In the genomic region with DNA sequence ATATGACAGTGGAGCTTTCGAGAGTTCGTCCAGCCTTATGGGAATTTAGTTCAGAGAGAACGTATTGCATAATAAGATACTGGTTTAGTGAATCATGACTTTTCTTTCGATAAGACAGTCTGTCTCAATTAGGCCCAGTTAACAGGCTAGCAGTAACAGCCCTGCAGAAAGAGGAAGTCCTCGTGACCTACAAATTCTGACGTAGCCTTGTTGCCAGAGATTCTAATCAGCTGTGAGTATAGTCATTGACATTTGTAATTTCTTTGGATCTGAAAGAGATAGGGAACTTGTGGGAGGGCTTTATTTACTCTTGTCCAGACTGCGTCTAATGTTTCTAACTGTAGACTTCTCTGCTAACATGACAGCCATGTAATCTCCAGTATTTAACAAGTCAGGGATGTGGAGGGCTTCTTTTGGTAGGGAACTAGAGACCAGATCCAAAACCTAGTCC, we compare ENCODE assay signal across 9 cellular contexts.
DNase-seq lines count a peak whose midpoint lies in the region; ATAC-seq and TF ChIP-seq lines count a peak whose summit lies in the region.
"Had no signal": no experiment of that assay in that cellular context is flagged by ENCODE, and none has a peak within 500 bp of the region (broad histone marks: within the 10 kb centered on the region; RNA-seq: fewer than 3 reads in every experiment).

No MANE protein-coding gene starts in this region.

- no peaks in the 10 kb centered on the region for H3K4me1 Mint-ChIP-seq in stimulated activated effector memory CD8-positive, alpha-beta T cell treated with anti-CD3 and anti-CD28 coated beads, Interleukin-12 subunit alpha, Interleukin-12 subunit beta, amount 100 ng/mL, for 72 hours

- no peaks in the 10 kb centered on the region for H3K9me3 Mint-ChIP-seq in stimulated activated effector memory CD8-positive, alpha-beta T cell treated with anti-CD3 and anti-CD28 coated beads, Interleukin-12 subunit alpha, Interleukin-12 subunit beta, amount 100 ng/mL, for 72 hours

- peak; percentile 72 for DNase-seq in AG10803 (ENCODE audit: low read depth)
- peak; percentile 39 for DNase-seq in RPMI8226
- peak; percentile 83 for DNase-seq in foreskin melanocyte
- no peak for DNase-seq in stimulated activated effector memory CD8-positive, alpha-beta T cell treated with anti-CD3 and anti-CD28 coated beads, Interleukin-12 subunit alpha, Interleukin-12 subunit beta, amount 100 ng/mL, for 72 hours (ENCODE audit: low spot score in 2 of 2)

- H3K4me3 Mint-ChIP-seq in stimulated activated effector memory CD8-positive, alpha-beta T cell treated with anti-CD3 and anti-CD28 coated beads, Interleukin-12 subunit alpha, Interleukin-12 subunit beta, amount 100 ng/mL, for 72 hours, result no peak overlapping the region

- TF ChIP-seq CTCF in AG10803 (conservative IDR thresholded peaks at IDR 0.05; ENCODE audit: low read length), result no peak

- no peaks in the 10 kb centered on the region for H3K36me3 Mint-ChIP-seq in stimulated activated effector memory CD8-positive, alpha-beta T cell treated with anti-CD3 and anti-CD28 coated beads, Interleukin-12 subunit alpha, Interleukin-12 subunit beta, amount 100 ng/mL, for 72 hours

- no peak overlapping the region for H3K27ac Mint-ChIP-seq in stimulated activated effector memory CD8-positive, alpha-beta T cell treated with anti-CD3 and anti-CD28 coated beads, Interleukin-12 subunit alpha, Interleukin-12 subunit beta, amount 100 ng/mL, for 72 hours

- peak; percentile 75 for ATAC-seq in GM21423 (IDR thresholded peaks at IDR 0.05; ENCODE audit: unreplicated experiment)
- peak; percentile 51 for ATAC-seq in stimulated activated effector memory CD8-positive, alpha-beta T cell treated with anti-CD3 and anti-CD28 coated beads, Interleukin-12 subunit alpha, Interleukin-12 subunit beta, amount 100 ng/mL, for 72 hours
- no peak for ATAC-seq in GM21526 (IDR thresholded peaks at IDR 0.05; ENCODE audit: low FRiP score, unreplicated experiment)
- ATAC-seq in HG03280 (IDR thresholded peaks at IDR 0.05; ENCODE audit: unreplicated experiment), result no peak
- ATAC-seq in HG03565 (IDR thresholded peaks at IDR 0.05; ENCODE audit: unreplicated experiment), result no peak

- H3K4me3 ChIP-seq in AG10803 (ENCODE audit: low read length), result no peak overlapping the region
- H3K4me3 ChIP-seq: skin epidermis had no signal

Comparison
In these comparisons a context has a peak if more than half of its experiments do, and no peak if none do; other contexts are left out.
1. DNase-seq: peak in AG10803 (single experiment), RPMI8226 (single experiment) and foreskin melanocyte (single experiment); none in stimulated activated effector memory CD8-positive, alpha-beta T cell treated with anti-CD3 and anti-CD28 coated beads, Interleukin-12 subunit alpha, Interleukin-12 subunit beta, amount 100 ng/mL, for 72 hours (0 of 2).
2. ATAC-seq: peak in GM21423 (single experiment) and stimulated activated effector memory CD8-positive, alpha-beta T cell treated with anti-CD3 and anti-CD28 coated beads, Interleukin-12 subunit alpha, Interleukin-12 subunit beta, amount 100 ng/mL, for 72 hours (single experiment); none in GM21526 (single experiment), HG03280 (single experiment) and HG03565 (single experiment).